ENCODE assay signal across 8 cellular contexts in genomic region chr10:31031205-31031665, GRCh38. TPM values are rescaled to one million over a fixed set of nuclear protein-coding genes. Genes with fewer than 3 reads are reported as not detected.
DNase-seq lines count a peak whose midpoint lies in the region; ATAC-seq and TF ChIP-seq lines count a peak whose summit lies in the region.

No MANE protein-coding gene starts in this region.

- CTCF ChIA-PET in A673 (lab: Charles Lee) = interaction anchor here (0.9 kb wide), 1 partner anchor 300 kb away, joined by 5 read pairs; no protein-coding TSS in a partner anchor
- CTCF ChIA-PET in activated CD4-positive, alpha-beta memory T cell treated with anti-CD3 and anti-CD28 coated beads for 36 hours (lab: Charles Lee) = interaction anchor here (0.8 to 2.7 kb wide), 14 partner anchors 9 to 781 kb away, joined by 3 to 17 read pairs (median 4); no protein-coding TSS in a partner anchor

- H3K27me3 ChIP-seq in A673 (replicated peaks; ENCODE audit: insufficient read depth, low read depth, low read length, poor library complexity) = no peaks in the 10 kb centered on the region
- H3K27me3 ChIP-seq in cardiac muscle cell = no peaks in the 10 kb centered on the region

- peaks cover 13% of the 10 kb centered on the region for H3K4me1 Mint-ChIP-seq in activated CD4-positive, alpha-beta memory T cell treated with anti-CD3 and anti-CD28 coated beads for 36 hours (ENCODE audit: low read depth)

- H3K4me3 Mint-ChIP-seq in activated CD4-positive, alpha-beta memory T cell treated with anti-CD3 and anti-CD28 coated beads for 36 hours = peak overlapping the region; percentile 86

- ATAC-seq in GM18870 (IDR thresholded peaks at IDR 0.05; ENCODE audit: unreplicated experiment) (peak; percentile 71), HG03060 (IDR thresholded peaks at IDR 0.05; ENCODE audit: low read depth, unreplicated experiment) (peak; percentile 62)

- H3K27ac ChIP-seq in A673 (ENCODE audit: low read depth, low read length, poor library complexity, severe bottlenecking) = peak overlapping the region; percentile 96
- H3K27ac ChIP-seq in cardiac muscle cell = peak overlapping the region; percentile 98

- H3K36me3 ChIP-seq in A673 (ENCODE audit: insufficient read depth, low read length, poor library complexity, severe bottlenecking) (no peaks in the 10 kb centered on the region), cardiac muscle cell (no peaks in the 10 kb centered on the region)

- intact Hi-C loops in A673 (cut with micrococcal nuclease; ENCODE audit: unreplicated experiment) = no loop called here
- intact Hi-C loops in activated CD4-positive, alpha-beta memory T cell treated with anti-CD3 and anti-CD28 coated beads for 36 hours (cut with micrococcal nuclease) = loop anchor here (5.0 kb wide), 5 partner anchors 101 to 716 kb away; no protein-coding TSS in a partner anchor

- POLR2A ChIA-PET in A673 (lab: Charles Lee; ENCODE audit: low non-redundant PET) = interaction anchor here (0.5 kb wide), 1 partner anchor 161 kb away, joined by 4 read pairs; no protein-coding TSS in a partner anchor
- POLR2A ChIA-PET in activated CD4-positive, alpha-beta memory T cell treated with anti-CD3 and anti-CD28 coated beads for 36 hours (lab: Charles Lee) = interaction anchor here (0.9 to 1.8 kb wide), 8 partner anchors 32 to 571 kb away, joined by 3 to 17 read pairs (median 6); partner anchors contain the start of gene ZEB1

- TF ChIP-seq CTCF in A673 (conservative IDR thresholded peaks at IDR 0.05; ENCODE audit: low read depth, low read length) (no peak), cardiac muscle cell (IDR thresholded peaks at IDR 0.05; ENCODE audit: low read depth, low read length) (no peak)

- peak overlapping the region; percentile 66 for H3K4me3 ChIP-seq in A673 (ENCODE audit: low read depth, low read length, poor library complexity, severe bottlenecking)
- H3K4me3 ChIP-seq in cardiac muscle cell = peak overlapping the region; percentile 57
- peak overlapping the region; percentile 58 for H3K4me3 ChIP-seq in skeletal muscle cell (ENCODE audit: low read depth, low read length)

- no peak for DNase-seq in A673 (ENCODE audit: low spot score)
- DNase-seq in activated CD4-positive, alpha-beta memory T cell treated with anti-CD3 and anti-CD28 coated beads for 36 hours = no peak
- DNase-seq in cardiac muscle cell (ENCODE audit: low read depth in 1 of 2, low spot score in 1 of 2) = no peak
- DNase-seq in skeletal muscle cell (ENCODE audit: low read depth) = no peak
- DNase-seq in NCI-H524 (lab: John Stamatoyannopoulos, UW) = no peak
- no peak for DNase-seq in CD1c-positive myeloid dendritic cell (ENCODE audit: extremely low spot score)

- no peaks in the 10 kb centered on the region for H3K9me3 ChIP-seq in A673 (ENCODE audit: low read depth, low read length, poor library complexity, severe bottlenecking)
- H3K9me3 ChIP-seq in cardiac muscle cell (ENCODE audit: low read depth) = no peaks in the 10 kb centered on the region

- no peaks in the 10 kb centered on the region for H3K36me3 Mint-ChIP-seq in activated CD4-positive, alpha-beta memory T cell treated with anti-CD3 and anti-CD28 coated beads for 36 hours

- H3K4me1 ChIP-seq in A673 (ENCODE audit: insufficient read depth, low read length, poor library complexity, severe bottlenecking) (peaks cover 3% of the 10 kb centered on the region), cardiac muscle cell (ENCODE audit: low read depth) (no peaks in the 10 kb centered on the region)

- BruUV-seq in A673 (replicated peaks; lab: Mats Ljungman, UMichigan) = no TSS peak

- H3K27me3 Mint-ChIP-seq in activated CD4-positive, alpha-beta memory T cell treated with anti-CD3 and anti-CD28 coated beads for 36 hours = no peaks in the 10 kb centered on the region

- H3K9me3 Mint-ChIP-seq in activated CD4-positive, alpha-beta memory T cell treated with anti-CD3 and anti-CD28 coated beads for 36 hours = no peaks in the 10 kb centered on the region

- H3K27ac Mint-ChIP-seq in activated CD4-positive, alpha-beta memory T cell treated with anti-CD3 and anti-CD28 coated beads for 36 hours = peak overlapping the region; percentile 96

RNA-seq across cellular contexts. Expression of gene ZNF438, which starts 0.4 kb away (rescaled TPM):
- total RNA-seq in A673 (2021) (2.0 and 2.6 TPM in 2 replicates), cardiac muscle cell (3.5 and 6.0 TPM in 2 replicates)
- 1 to 10 TPM; 3.7 TPM for total RNA-seq in activated CD4-positive, alpha-beta memory T cell treated with anti-CD3 and anti-CD28 coated beads for 36 hours
- polyA plus RNA-seq in cardiac muscle cell = 2.9 and 4.9 TPM in 2 replicates
